Comparison of ENCODE assay signal across 20 cellular contexts in the genomic region with DNA sequence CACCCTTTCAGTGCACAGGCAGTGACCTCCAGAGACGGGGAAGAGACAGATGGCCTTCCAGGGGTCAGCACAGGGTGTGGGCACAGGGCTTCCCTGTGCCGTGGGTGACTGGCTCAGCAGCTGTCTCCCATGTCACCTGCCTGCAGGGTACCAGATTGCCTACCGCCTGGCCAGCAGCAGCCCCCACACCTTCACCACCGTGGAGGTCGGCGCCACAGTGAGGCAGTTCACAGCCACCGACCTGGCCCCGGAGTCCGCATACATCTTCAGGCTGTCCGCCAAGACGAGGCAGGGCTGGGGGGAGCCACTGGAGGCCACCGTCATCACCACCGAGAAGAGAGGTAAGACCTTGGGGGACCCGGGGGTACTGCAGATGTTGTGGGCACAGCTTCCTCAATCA.
"Had no signal": no experiment of that assay in that cellular context is flagged by ENCODE, and none has a peak within 500 bp of the region (broad histone marks: within the 10 kb centered on the region; RNA-seq: fewer than 3 reads in every experiment).

No MANE protein-coding gene starts in this region.

- H3K9me3 Mint-ChIP-seq: memory B cell; natural killer cell treated with Interleukin-12 subunit alpha and Interleukin-12 subunit beta and Interleukin-15 and Interleukin-18, amount 100 ng/mL, for 72 hours; stimulated activated effector memory CD8-positive, alpha-beta T cell treated with anti-CD3 and anti-CD28 coated beads, Interleukin-12 subunit alpha, Interleukin-12 subunit beta, amount 100 ng/mL, for 72 hours had no signal

- FAIRE-seq: frontal cortex, pancreas had no signal

- H3K4me3 Mint-ChIP-seq: memory B cell; natural killer cell treated with Interleukin-12 subunit alpha and Interleukin-12 subunit beta and Interleukin-15 and Interleukin-18, amount 100 ng/mL, for 72 hours; stimulated activated effector memory CD8-positive, alpha-beta T cell treated with anti-CD3 and anti-CD28 coated beads, Interleukin-12 subunit alpha, Interleukin-12 subunit beta, amount 100 ng/mL, for 72 hours had no signal

- H3K36me3 ChIP-seq: colonic mucosa, heart right ventricle, left ventricle myocardium inferior, lower lobe of right lung, pancreas, prostate gland, suprapubic skin, thyroid gland, upper lobe of right lung had no signal

- H3K27ac Mint-ChIP-seq: memory B cell; natural killer cell treated with Interleukin-12 subunit alpha and Interleukin-12 subunit beta and Interleukin-15 and Interleukin-18, amount 100 ng/mL, for 72 hours; stimulated activated effector memory CD8-positive, alpha-beta T cell treated with anti-CD3 and anti-CD28 coated beads, Interleukin-12 subunit alpha, Interleukin-12 subunit beta, amount 100 ng/mL, for 72 hours had no signal

- DNase-seq: cerebellar nuclear complex; effector CD4-positive, alpha-beta T cell; hypothalamus; midbrain; stimulated activated CD4-positive, alpha-beta T cell treated with anti-CD3 and anti-CD28 coated beads, Interleukin-2, amount 100 ng/mL, for 48 hours; stimulated activated CD8-positive, alpha-beta memory T cell treated with anti-CD3 and anti-CD28 coated beads, Interleukin-4, amount 100 ng/mL, for 48 hours; stimulated activated naive CD8-positive, alpha-beta T cell treated with anti-CD3 and anti-CD28 coated beads, Interleukin-15, Interleukin-2, amounts not matched to agents 100 U/mL and 50 U/mL, for 24 hours; thyroid gland; upper lobe of right lung had no signal

- H3K27ac ChIP-seq: colonic mucosa, heart right ventricle, left ventricle myocardium inferior, lower lobe of right lung, pancreas, prostate gland, suprapubic skin, thyroid gland, upper lobe of right lung had no signal

- H3K36me3 Mint-ChIP-seq: memory B cell; natural killer cell treated with Interleukin-12 subunit alpha and Interleukin-12 subunit beta and Interleukin-15 and Interleukin-18, amount 100 ng/mL, for 72 hours; stimulated activated effector memory CD8-positive, alpha-beta T cell treated with anti-CD3 and anti-CD28 coated beads, Interleukin-12 subunit alpha, Interleukin-12 subunit beta, amount 100 ng/mL, for 72 hours had no signal

- H3K9me3 ChIP-seq: colonic mucosa, heart right ventricle, left ventricle myocardium inferior, lower lobe of right lung, pancreas, prostate gland, suprapubic skin, thyroid gland, upper lobe of right lung had no signal

- H3K27me3 ChIP-seq: colonic mucosa, pancreas, suprapubic skin, thyroid gland, upper lobe of right lung had no signal

- H3K4me1 ChIP-seq: colonic mucosa, left ventricle myocardium inferior, lower lobe of right lung, pancreas, prostate gland, thyroid gland, upper lobe of right lung had no signal

- H3K4me3 ChIP-seq: colonic mucosa, pancreas, thyroid gland, upper lobe of right lung had no signal
